ENCODE assay signal across 27 cellular contexts in genomic region chr12:112424126-112424525, GRCh38. TPM values are rescaled to one million over a fixed set of nuclear protein-coding genes. Genes with fewer than 3 reads are reported as not detected.
A peak's percentile ranks its signal among the peaks of the same experiment; 100 is the strongest.
DNase-seq lines count a peak whose midpoint lies in the region; ATAC-seq and TF ChIP-seq lines count a peak whose summit lies in the region.
"Had no signal": no experiment of that assay in that cellular context is flagged by ENCODE, and none has a peak within 500 bp of the region (broad histone marks: within the 10 kb centered on the region; RNA-seq: fewer than 3 reads in every experiment).

No MANE protein-coding gene starts in this region.

- H3K36me3 ChIP-seq in hepatocyte (replicated peaks; ENCODE audit: insufficient read depth, low read depth) (no peaks in the 10 kb centered on the region), transverse colon (no peaks in the 10 kb centered on the region)
- H3K36me3 ChIP-seq: tibial artery had no signal

- H3K27me3 Mint-ChIP-seq in activated T-cell treated with anti-CD3 and anti-CD28 coated beads, Interleukin-2, amount 50 U/mL, for 72 hours (ENCODE audit: low read depth), result no peaks in the 10 kb centered on the region
- H3K27me3 Mint-ChIP-seq in WTC11 (ENCODE audit: low read depth), result no peaks in the 10 kb centered on the region
- H3K27me3 Mint-ChIP-seq: activated CD4-positive, alpha-beta memory T cell treated with anti-CD3 and anti-CD28 coated beads for 36 hours; brain; stimulated activated naive CD8-positive, alpha-beta T cell treated with anti-CD3 and anti-CD28 coated beads, Interleukin-15, Interleukin-2, amounts not matched to agents 100 ng/mL and 50 ng/mL, for 24 hours had no signal

- H3K36me3 Mint-ChIP-seq in activated T-cell treated with anti-CD3 and anti-CD28 coated beads, Interleukin-2, amount 50 U/mL, for 72 hours (ENCODE audit: insufficient read depth in 2 of 2), result peaks cover 2 to 8% of the 10 kb centered on the region in 2 donors
- H3K36me3 Mint-ChIP-seq in WTC11, result 0 out of 2 replicates have a peak, but pooled peaks cover 5% of the 10 kb centered on the region
- H3K36me3 Mint-ChIP-seq in stimulated activated effector memory CD8-positive, alpha-beta T cell treated with anti-CD3 and anti-CD28 coated beads, Interleukin-12 subunit alpha, Interleukin-12 subunit beta, amount 100 ng/mL, for 72 hours, result peaks cover 60% of the 10 kb centered on the region

- POLR2A ChIA-PET in WTC11 (lab: Charles Lee), result no interaction called here

- H2AFZ ChIP-seq in hepatocyte, result no peak overlapping the region

- H4K20me1 ChIP-seq in hepatocyte (ENCODE audit: insufficient read depth, poor library complexity, severe bottlenecking), result peaks cover 48% of the 10 kb centered on the region

- TF ChIP-seq EP300 in transverse colon (IDR thresholded peaks at IDR 0.05; ENCODE audit: low read depth), result no peak

- in situ Hi-C loops in transverse colon (cut with MboI; ENCODE audit: low pct_ligation_motif_present in 1 of 4, low pct_unique_long_range_greater_than_20kb in 1 of 4, low sequenced_read_pairs in 3 of 4), result no loop called here

- H3K4me2 ChIP-seq in hepatocyte, result no peak overlapping the region

- H3K27ac ChIP-seq in hepatocyte (peak overlapping the region; percentile 62), transverse colon (no peak overlapping the region)
- H3K27ac ChIP-seq: tibial artery had no signal

- no peaks in the 10 kb centered on the region for H3K9me2 ChIP-seq in hepatocyte (replicated peaks; ENCODE audit: insufficient read depth)

- H3K4me3 ChIP-seq in hepatocyte (no peak overlapping the region), transverse colon (no peak overlapping the region)
- H3K4me3 ChIP-seq: heart left ventricle, tibial artery had no signal

- H3K9me3 Mint-ChIP-seq in activated T-cell treated with anti-CD3 and anti-CD28 coated beads, Interleukin-2, amount 50 U/mL, for 72 hours, result no peaks in the 10 kb centered on the region
- no peaks in the 10 kb centered on the region for H3K9me3 Mint-ChIP-seq in WTC11
- no peaks in the 10 kb centered on the region for H3K9me3 Mint-ChIP-seq in stimulated activated effector memory CD8-positive, alpha-beta T cell treated with anti-CD3 and anti-CD28 coated beads, Interleukin-12 subunit alpha, Interleukin-12 subunit beta, amount 100 ng/mL, for 72 hours
- H3K9me3 Mint-ChIP-seq: activated CD4-positive, alpha-beta memory T cell treated with anti-CD3 and anti-CD28 coated beads for 36 hours; stimulated activated naive CD8-positive, alpha-beta T cell treated with anti-CD3 and anti-CD28 coated beads, Interleukin-15, Interleukin-2, amounts not matched to agents 100 ng/mL and 50 ng/mL, for 24 hours had no signal

- ATAC-seq in activated T-cell treated with anti-CD3 and anti-CD28 coated beads, Interleukin-2, amount 50 U/mL, for 72 hours (replicated peaks in 1 of 2), result no peak
- no peak for ATAC-seq in WTC11
- no peak for ATAC-seq in stimulated activated effector memory CD8-positive, alpha-beta T cell treated with anti-CD3 and anti-CD28 coated beads, Interleukin-12 subunit alpha, Interleukin-12 subunit beta, amount 100 ng/mL, for 72 hours
- no peak for ATAC-seq in GM18502 (IDR thresholded peaks at IDR 0.05; ENCODE audit: poor library complexity, unreplicated experiment)
- no peak for ATAC-seq in GM18520 (IDR thresholded peaks at IDR 0.05; ENCODE audit: unreplicated experiment)
- ATAC-seq: activated CD4-positive, CD25-positive, alpha-beta regulatory T cell treated with anti-CD3 and anti-CD28 coated beads, Interleukin-2, amount 50 U/mL, for 24 hours; HCT116; heart left ventricle had no signal

- H3K9me3 ChIP-seq in hepatocyte (ENCODE audit: low read depth) (no peaks in the 10 kb centered on the region), transverse colon (no peaks in the 10 kb centered on the region)
- H3K9me3 ChIP-seq: heart left ventricle, tibial artery had no signal

- no peak for DNase-seq in activated T-cell treated with anti-CD3 and anti-CD28 coated beads, Interleukin-2, amount 50 U/mL, for 72 hours
- DNase-seq in activated T-cell treated with anti-CD3 and anti-CD28 coated beads, Interleukin-2, amount 50 U/mL, for 1 hour, result no peak
- DNase-seq in WTC11 (ENCODE audit: low spot score), result no peak
- no peak for DNase-seq in hepatocyte (ENCODE audit: low spot score)
- no peak for DNase-seq in stimulated activated effector memory CD8-positive, alpha-beta T cell treated with anti-CD3 and anti-CD28 coated beads, Interleukin-12 subunit alpha, Interleukin-12 subunit beta, amount 100 ng/mL, for 72 hours (ENCODE audit: low spot score in 2 of 2)
- DNase-seq in transverse colon, result no peak
- DNase-seq: activated CD4-positive, alpha-beta memory T cell treated with anti-CD3 and anti-CD28 coated beads for 36 hours; activated CD8-positive, alpha-beta memory T cell treated with anti-CD3 and anti-CD28 coated beads, Interleukin-2, amount 50 U/mL, for 4 hours; activated gamma-delta T cell; AML-193; DMS53; effector memory CD4-positive, alpha-beta T cell; GDM1; heart left ventricle; KBM-7; kidney glomerular epithelial cell; mesenchymal stem cell; NCI-H1436; NCI-H2081 treated with DMSO at 0.1 percent for 48 hours; NCI-H748 treated with DMSO at 0.1 percent for 48 hours; tibial artery had no signal

- peaks cover 100% of the 10 kb centered on the region for H3K79me2 ChIP-seq in hepatocyte

- CTCF ChIA-PET in WTC11 (lab: Charles Lee), result no interaction called here

- H3K4me1 Mint-ChIP-seq in activated T-cell treated with anti-CD3 and anti-CD28 coated beads, Interleukin-2, amount 50 U/mL, for 72 hours (ENCODE audit: low read depth), result peaks cover 53% of the 10 kb centered on the region
- peaks cover 17% of the 10 kb centered on the region for H3K4me1 Mint-ChIP-seq in WTC11
- H3K4me1 Mint-ChIP-seq in stimulated activated effector memory CD8-positive, alpha-beta T cell treated with anti-CD3 and anti-CD28 coated beads, Interleukin-12 subunit alpha, Interleukin-12 subunit beta, amount 100 ng/mL, for 72 hours, result peaks cover 51% of the 10 kb centered on the region

- no peak for TF ChIP-seq POLR2A in transverse colon (IDR thresholded peaks at IDR 0.05)

- TF ChIP-seq CTCF in WTC11 (IDR thresholded peaks at IDR 0.05) (no peak), hepatocyte (IDR thresholded peaks at IDR 0.05; ENCODE audit: poor library complexity) (no peak), transverse colon (IDR thresholded peaks at IDR 0.05) (no peak)

- H3K27ac Mint-ChIP-seq in activated T-cell treated with anti-CD3 and anti-CD28 coated beads, Interleukin-2, amount 50 U/mL, for 72 hours, result peak overlapping the region; percentile 36
- H3K27ac Mint-ChIP-seq in WTC11, result peak overlapping the region; percentile 1; the same call in 1 of the 2 replicates
- H3K27ac Mint-ChIP-seq in stimulated activated effector memory CD8-positive, alpha-beta T cell treated with anti-CD3 and anti-CD28 coated beads, Interleukin-12 subunit alpha, Interleukin-12 subunit beta, amount 100 ng/mL, for 72 hours, result peak overlapping the region; percentile 2
- H3K27ac Mint-ChIP-seq: activated CD4-positive, alpha-beta memory T cell treated with anti-CD3 and anti-CD28 coated beads for 36 hours; stimulated activated naive CD8-positive, alpha-beta T cell treated with anti-CD3 and anti-CD28 coated beads, Interleukin-15, Interleukin-2, amounts not matched to agents 100 ng/mL and 50 ng/mL, for 24 hours had no signal

- 92% methylated on average over 3 of the region's 3 CpGs for WGBS in hepatocyte (ENCODE audit: low lambda C conversion rate, missing lambda C conversion rate)
- WGBS in transverse colon (ENCODE audit: low coverage in 1 of 2), 2 donors, result 97 to 100% methylated on average over 3 of the region's 3 CpGs

- intact Hi-C loops in transverse colon (cut with DNase I; ENCODE audit: low total_unique reads), result no loop called here

- peak overlapping the region; percentile 16 to 43 for H3K4me3 Mint-ChIP-seq in activated T-cell treated with anti-CD3 and anti-CD28 coated beads, Interleukin-2, amount 50 U/mL, for 72 hours
- H3K4me3 Mint-ChIP-seq in WTC11, result no peak overlapping the region
- no peak overlapping the region for H3K4me3 Mint-ChIP-seq in stimulated activated effector memory CD8-positive, alpha-beta T cell treated with anti-CD3 and anti-CD28 coated beads, Interleukin-12 subunit alpha, Interleukin-12 subunit beta, amount 100 ng/mL, for 72 hours
- H3K4me3 Mint-ChIP-seq: activated CD4-positive, alpha-beta memory T cell treated with anti-CD3 and anti-CD28 coated beads for 36 hours; brain; stimulated activated naive CD8-positive, alpha-beta T cell treated with anti-CD3 and anti-CD28 coated beads, Interleukin-15, Interleukin-2, amounts not matched to agents 100 ng/mL and 50 ng/mL, for 24 hours had no signal

- H3K4me1 ChIP-seq in hepatocyte (ENCODE audit: insufficient read depth) (peaks cover 33% of the 10 kb centered on the region), transverse colon (peaks cover 2 to 33% (median 18%) of the 10 kb centered on the region in 4 donors)

- H3K27me3 ChIP-seq in hepatocyte, result no peaks in the 10 kb centered on the region
- no peaks in the 10 kb centered on the region for H3K27me3 ChIP-seq in transverse colon
- H3K27me3 ChIP-seq: heart left ventricle, tibial artery had no signal

RNA-seq across cellular contexts. Expression of gene PTPN11, which starts 5.4 kb away (rescaled TPM):
- total RNA-seq in activated T-cell treated with anti-CD3 and anti-CD28 coated beads, Interleukin-2, amount 50 U/mL, for 72 hours, result 10 to 100 TPM; 92.4 to 93.7 TPM
- total RNA-seq in WTC11 (2021), result 112 TPM in 3 replicates
- 102 and 115 TPM in 2 replicates for total RNA-seq in hepatocyte
- polyA plus RNA-seq in hepatocyte, result 56.0 and 66.6 TPM in 2 replicates
- total RNA-seq in transverse colon, result 10 to 100 TPM; 46.4 to 56.7 (median 50.3) TPM

RNA-seq across cellular contexts. Expression of gene RPL6, which starts 14.7 kb away (rescaled TPM):
- 1,000 to 10,000 TPM; 1,335 to 1,400 TPM for total RNA-seq in activated T-cell treated with anti-CD3 and anti-CD28 coated beads, Interleukin-2, amount 50 U/mL, for 72 hours
- total RNA-seq in WTC11 (2021), result 1,730 to 1,803 TPM (median 1,794 TPM) in 3 replicates
- 1,682 and 1,816 TPM in 2 replicates for total RNA-seq in hepatocyte
- polyA plus RNA-seq in hepatocyte, result 279 and 281 TPM in 2 replicates
- 1,000 to 10,000 TPM in 1 of 4 donors, 100 to 1,000 TPM in 3; 361 to 1,162 (median 790) TPM for total RNA-seq in transverse colon

RNA-seq across cellular contexts. Expression of gene HECTD4, which starts 41.9 kb away (rescaled TPM):
- 10 to 100 TPM; 39.6 to 43.3 TPM for total RNA-seq in activated T-cell treated with anti-CD3 and anti-CD28 coated beads, Interleukin-2, amount 50 U/mL, for 72 hours
- total RNA-seq in WTC11 (2021) (26.5 to 32.2 TPM (median 31.7 TPM) in 3 replicates), hepatocyte (25.8 and 27.1 TPM in 2 replicates), transverse colon (100 to 1,000 TPM in 2 of 4 donors, 10 to 100 TPM in 2; 52.6 to 171 (median 121) TPM)
- 22.7 and 23.0 TPM in 2 replicates for polyA plus RNA-seq in hepatocyte

Comparison
In these comparisons a context has a peak if more than half of its experiments do, and no peak if none do; other contexts are left out.
1. H3K4me3 Mint-ChIP-seq: peak in activated T-cell treated with anti-CD3 and anti-CD28 coated beads, Interleukin-2, amount 50 U/mL, for 72 hours (2 of 2); none in WTC11 (single experiment) and stimulated activated effector memory CD8-positive, alpha-beta T cell treated with anti-CD3 and anti-CD28 coated beads, Interleukin-12 subunit alpha, Interleukin-12 subunit beta, amount 100 ng/mL, for 72 hours (single experiment).
2. Peak in every context shown above with its lines, with median percentiles within 50 percentile points of each other: H3K27ac Mint-ChIP-seq.